14 cellular contexts compared by ENCODE assay signal in the genomic region with DNA sequence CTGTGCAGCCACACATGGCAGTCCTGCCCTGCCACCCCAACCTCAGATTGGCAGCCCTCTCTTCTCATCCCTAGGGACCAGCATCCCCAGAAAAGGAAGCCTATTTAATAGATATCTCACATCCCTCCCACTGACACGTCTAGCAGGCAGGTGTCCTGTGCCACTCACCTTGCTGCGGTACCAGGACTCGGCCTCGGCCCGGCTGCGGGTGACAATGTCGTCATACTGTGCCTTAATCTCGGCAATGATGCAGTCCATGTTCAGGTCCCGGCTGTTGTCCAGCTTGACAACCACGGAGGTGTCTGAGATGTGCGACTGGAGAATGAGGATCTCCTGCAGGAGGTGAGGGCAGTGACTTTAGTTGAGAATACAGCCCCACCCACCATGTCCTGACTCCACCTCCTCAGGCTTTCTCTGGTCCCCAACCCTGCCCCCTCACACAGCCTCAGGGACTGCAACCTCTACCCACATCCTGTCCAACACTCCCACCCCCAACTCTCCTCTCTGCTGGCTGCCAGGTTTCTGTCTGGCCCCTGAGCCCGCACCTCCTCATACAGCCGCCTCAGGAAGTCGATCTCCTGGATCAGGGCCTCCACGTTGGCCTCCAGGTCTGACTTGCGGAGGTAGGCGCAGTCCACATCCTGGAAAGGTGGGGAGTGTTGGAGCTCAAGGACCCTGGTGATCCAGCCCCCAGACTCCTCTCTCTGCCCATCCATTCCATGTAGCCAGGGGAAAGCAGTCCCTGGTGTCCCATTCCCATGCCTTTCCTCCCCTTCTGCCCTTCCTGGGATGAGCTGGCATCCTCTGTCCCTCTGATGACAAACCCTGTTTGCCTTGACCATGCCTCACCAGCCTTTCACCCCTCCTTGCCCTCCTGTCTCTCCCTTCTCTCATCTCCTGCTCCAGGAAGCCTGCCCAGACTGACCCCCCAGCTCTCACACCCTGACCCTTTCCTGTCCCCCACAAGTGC. TPM values are rescaled to one million over a fixed set of nuclear protein-coding genes. Genes with fewer than 3 reads are reported as not detected.
DNase-seq lines count a peak whose midpoint lies in the region; ATAC-seq, FAIRE-seq and TF ChIP-seq lines count a peak whose summit lies in the region.
"Not testable (repeated sequence)": the region's sequence is repeated elsewhere in the genome, so short reads cannot be mapped to it uniquely, and the experiment has no call there.
"Had no signal": no experiment of that assay in that cellular context is flagged by ENCODE, and none has a peak within 500 bp of the region (broad histone marks: within the 10 kb centered on the region; RNA-seq: fewer than 3 reads in every experiment).

No MANE protein-coding gene starts in this region.

- not testable (repeated sequence) for H3K4me3 ChIP-seq in suprapubic skin

- not testable (repeated sequence) for H3K9me3 ChIP-seq in suprapubic skin

- H3K36me3 Mint-ChIP-seq in immature natural killer cell: not testable (repeated sequence)

- not testable (repeated sequence) for H3K9me3 Mint-ChIP-seq in immature natural killer cell

- not testable (repeated sequence) for H3K27ac ChIP-seq in suprapubic skin

- not testable (repeated sequence) for H3K4me1 ChIP-seq in suprapubic skin

- peak; percentile 76 for ATAC-seq in GM21737 (IDR thresholded peaks at IDR 0.05; ENCODE audit: unreplicated experiment)
- ATAC-seq in HG03103 (IDR thresholded peaks at IDR 0.05; ENCODE audit: low read depth, unreplicated experiment): peak; percentile 88

- 91% methylated on average over 13 of the region's 17 CpGs for WGBS in suprapubic skin

- peak overlapping the region; percentile 70 to 81 (median 78) for H3K4me3 Mint-ChIP-seq in immature natural killer cell

- FAIRE-seq in GM12891 (lab: Jason Lieb, UNC) (peak; percentile 99), GM19239 (lab: Jason Lieb, UNC) (peak; percentile 76)

- H3K27ac Mint-ChIP-seq in immature natural killer cell: peak overlapping the region; percentile 52 to 91 (median 89)

- not testable (repeated sequence) for H3K36me3 ChIP-seq in suprapubic skin

- H3K4me1 Mint-ChIP-seq in immature natural killer cell: peaks cover 25 to 27% of the 10 kb centered on the region in 2 donors

- not testable (repeated sequence) for TF ChIP-seq EP300 in suprapubic skin (IDR thresholded peaks at IDR 0.05)

- not testable (repeated sequence) for DNase-seq in GM12891 (ENCODE audit: insufficient read length, low spot score); GM19239 (ENCODE audit: insufficient read length, low spot score)
- DNase-seq in M059J (ENCODE audit: low read depth): peak; percentile 90
- peak; percentile 44 for DNase-seq in activated CD8-positive, alpha-beta memory T cell treated with anti-CD3 and anti-CD28 coated beads, Interleukin-2, amount 50 U/mL, for 48 hours
- DNase-seq in immature natural killer cell: peak; percentile 76 to 79 (median 78)
- DNase-seq in suprapubic skin (ENCODE audit: low spot score in 2 of 2): peak; percentile 41 to 61

- not testable (repeated sequence) for H3K27me3 ChIP-seq in suprapubic skin

- TF ChIP-seq POLR2A in GM12891 (IDR thresholded peaks at IDR 0.05; ENCODE audit: low read depth, low read length); suprapubic skin (IDR thresholded peaks at IDR 0.05): not testable (repeated sequence)

- H3K27me3 Mint-ChIP-seq in immature natural killer cell (ENCODE audit: low read depth in 3 of 3): not testable (repeated sequence)

- TF ChIP-seq CTCF in suprapubic skin (IDR thresholded peaks at IDR 0.05): not testable (repeated sequence)

RNA-seq across cellular contexts. Expression of a gene that starts 3.2 kb away (rescaled TPM):
- polyA plus RNA-seq in GM12891 (2012; ENCODE audit: low read depth, missing spikeins): 0.06 TPM
- 320 and 412 TPM in 2 replicates for total RNA-seq in M059J (2014; rRNA removed; shearing (Covaris generic))
- 1 to 10 TPM; 2.2 to 3.7 (median 3.6) TPM for polyA plus RNA-seq in immature natural killer cell
- 100 to 1,000 TPM in 1 of 4 donors, 10 to 100 TPM in 2, under 1 TPM in 1; 0.72 to 346 (median 21.0) TPM for total RNA-seq in suprapubic skin
- total RNA-seq: activated naive CD8-positive, alpha-beta T cell treated with anti-CD3 and anti-CD28 coated beads for 36 hours; cardiac muscle cell; left ventricle myocardium superior; psoas muscle; T-helper 1 cell treated with Interleukin-12 subunit alpha and Interleukin-12 subunit beta and Interleukin-4 antibody, amounts not matched to agents 30 ng/mL and 1 ng/mL, for 36 hours; temporal lobe had no signal
- polyA plus RNA-seq: cardiac muscle cell had no signal

RNA-seq across cellular contexts. Expression of a gene that starts 13.7 kb away (rescaled TPM):
- polyA plus RNA-seq in GM12891 (2012; ENCODE audit: low read depth, missing spikeins): 0.41 TPM
- 5.8 and 8.1 TPM in 2 replicates for total RNA-seq in M059J (2014; rRNA removed; shearing (Covaris generic))
- 10 to 100 TPM in 2 of 3 donors, 1 to 10 TPM in 1; 6.6 to 13.1 (median 12.5) TPM for polyA plus RNA-seq in immature natural killer cell
- 100 to 1,000 TPM in 1 of 4 donors, 10 to 100 TPM in 2, 1 to 10 TPM in 1; 1.0 to 289 (median 37.0) TPM for total RNA-seq in suprapubic skin
- total RNA-seq: activated naive CD8-positive, alpha-beta T cell treated with anti-CD3 and anti-CD28 coated beads for 36 hours; cardiac muscle cell; left ventricle myocardium superior had no signal

RNA-seq across cellular contexts. Expression of a gene that starts 33.1 kb away (rescaled TPM):
- polyA plus RNA-seq in GM12891 (2012; ENCODE audit: low read depth, missing spikeins): not detected
- 0.22 TPM in 1 of 2 replicates, not detected in the other for total RNA-seq in M059J (2014; rRNA removed; shearing (Covaris generic))
- not detected for polyA plus RNA-seq in immature natural killer cell
- total RNA-seq in suprapubic skin: 10 to 100 TPM in 3 of 4 donors, not detected in 1; 10.3 to 97.1 (median 33.9) TPM
- total RNA-seq: activated naive CD8-positive, alpha-beta T cell treated with anti-CD3 and anti-CD28 coated beads for 36 hours; cardiac muscle cell; left ventricle myocardium superior; psoas muscle; T-helper 1 cell treated with Interleukin-12 subunit alpha and Interleukin-12 subunit beta and Interleukin-4 antibody, amounts not matched to agents 30 ng/mL and 1 ng/mL, for 36 hours; temporal lobe had no signal
- polyA plus RNA-seq: cardiac muscle cell, psoas muscle had no signal

RNA-seq across cellular contexts. Expression of a gene that starts 55.1 kb away (rescaled TPM):
- 20.2 TPM for polyA plus RNA-seq in GM12891 (2012; ENCODE audit: low read depth, missing spikeins)
- total RNA-seq in M059J (2014; rRNA removed; shearing (Covaris generic)): 3.0 and 8.4 TPM in 2 replicates
- polyA plus RNA-seq in immature natural killer cell: not detected
- total RNA-seq in suprapubic skin: 100 to 1,000 TPM in 3 of 4 donors, 10 to 100 TPM in 1; 95.8 to 176 (median 123) TPM
- total RNA-seq: temporal lobe had no signal
